13 cellular contexts compared by ENCODE assay signal in the genomic region with DNA sequence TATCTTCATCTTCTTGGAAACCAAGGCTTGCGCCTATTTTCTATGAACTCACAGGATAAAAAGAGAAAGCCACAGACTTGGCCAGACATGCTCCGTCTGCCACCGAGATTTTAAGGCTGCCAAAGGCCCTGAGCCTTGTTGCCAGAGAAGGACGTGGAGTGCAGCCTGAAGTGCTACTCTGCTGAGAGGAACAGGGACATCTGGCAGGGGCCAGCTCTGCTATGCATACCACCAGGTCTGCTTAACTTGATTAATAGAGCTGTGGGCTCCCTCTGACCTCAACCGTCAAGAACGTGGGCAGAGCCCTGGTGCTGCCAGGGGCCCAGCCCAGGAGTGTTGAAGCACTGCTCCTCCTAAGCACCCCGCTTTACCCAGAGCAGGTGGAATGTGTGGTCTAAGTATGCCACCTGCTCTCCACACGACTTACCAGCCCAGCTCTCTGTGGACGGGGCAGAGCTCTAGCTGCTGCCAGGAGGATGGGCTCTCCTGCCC. TPM values are rescaled to one million over a fixed set of nuclear protein-coding genes. Genes with fewer than 3 reads are reported as not detected.
DNase-seq lines count a peak whose midpoint lies in the region; ATAC-seq, FAIRE-seq and TF ChIP-seq lines count a peak whose summit lies in the region.
"Had no signal": no experiment of that assay in that cellular context is flagged by ENCODE, and none has a peak within 500 bp of the region (broad histone marks: within the 10 kb centered on the region; RNA-seq: fewer than 3 reads in every experiment).

No MANE protein-coding gene starts in this region.

- peak overlapping the region; percentile 52 to 58 for H3K27ac ChIP-seq in kidney (ENCODE audit: low read depth in 2 of 2, low read length in 2 of 2)

- intact Hi-C loops in kidney (cut with DNase I) = no loop called here

- ATAC-seq in stimulated activated effector memory CD8-positive, alpha-beta T cell treated with anti-CD3 and anti-CD28 coated beads, Interleukin-12 subunit alpha, Interleukin-12 subunit beta, amount 100 ng/mL, for 72 hours = no peak
- no peak for ATAC-seq in effector memory CD8-positive, alpha-beta T cell (replicated peaks)
- ATAC-seq: Panc1 had no signal

- H3K4me1 ChIP-seq in kidney (ENCODE audit: control insufficient read depth in 1 of 2, insufficient read depth in 1 of 2, low read depth in 1 of 2, low read length in 2 of 2) = peaks cover 0 to 15% of the 10 kb centered on the region in 2 donors

- in situ Hi-C loops in astrocyte of the spinal cord (cut with HindIII; ENCODE audit: low sequenced_read_pairs) = no loop called here

- peaks cover 13% of the 10 kb centered on the region for H3K4me1 Mint-ChIP-seq in stimulated activated effector memory CD8-positive, alpha-beta T cell treated with anti-CD3 and anti-CD28 coated beads, Interleukin-12 subunit alpha, Interleukin-12 subunit beta, amount 100 ng/mL, for 72 hours
- peaks cover 3 to 5% of the 10 kb centered on the region in 2 donors for H3K4me1 Mint-ChIP-seq in effector memory CD8-positive, alpha-beta T cell (ENCODE audit: low read depth in 2 of 2)

- no peaks in the 10 kb centered on the region for H3K9me3 Mint-ChIP-seq in stimulated activated effector memory CD8-positive, alpha-beta T cell treated with anti-CD3 and anti-CD28 coated beads, Interleukin-12 subunit alpha, Interleukin-12 subunit beta, amount 100 ng/mL, for 72 hours
- H3K9me3 Mint-ChIP-seq in effector memory CD8-positive, alpha-beta T cell = no peaks in the 10 kb centered on the region
- H3K9me3 Mint-ChIP-seq: CD8-positive, alpha-beta memory T cell had no signal

- peak overlapping the region; percentile 73 for H3K27ac Mint-ChIP-seq in stimulated activated effector memory CD8-positive, alpha-beta T cell treated with anti-CD3 and anti-CD28 coated beads, Interleukin-12 subunit alpha, Interleukin-12 subunit beta, amount 100 ng/mL, for 72 hours
- H3K27ac Mint-ChIP-seq in effector memory CD8-positive, alpha-beta T cell = peak overlapping the region in 1 of 2 donors; percentile 25

- H3K27me3 Mint-ChIP-seq in effector memory CD8-positive, alpha-beta T cell = no peaks in the 10 kb centered on the region
- H3K27me3 Mint-ChIP-seq: CD8-positive, alpha-beta memory T cell had no signal

- FAIRE-seq in kidney (lab: Jason Lieb, UNC) = no peak
- FAIRE-seq: GM12892 had no signal

- H3K9me3 ChIP-seq in kidney (ENCODE audit: control insufficient read depth in 1 of 2, low read length in 2 of 2) = no peaks in the 10 kb centered on the region

- no peak overlapping the region for H3K9ac ChIP-seq in kidney (ENCODE audit: low read length in 2 of 2)

- DNase-seq in LHCN-M2 (ENCODE audit: low read depth) (peak; percentile 17), astrocyte of the spinal cord (ENCODE audit: low read depth, low spot score) (peak; percentile 40), kidney (no peak), OCI-M2 (lab: John Stamatoyannopoulos, UW; ENCODE audit: unreplicated experiment) (no peak), T-helper 9 cell (no peak), NCI-H748 (lab: John Stamatoyannopoulos, UW; ENCODE audit: unreplicated experiment) (no peak)
- no peak for DNase-seq in stimulated activated effector memory CD8-positive, alpha-beta T cell treated with anti-CD3 and anti-CD28 coated beads, Interleukin-12 subunit alpha, Interleukin-12 subunit beta, amount 100 ng/mL, for 72 hours (ENCODE audit: low spot score in 2 of 2)
- DNase-seq in effector memory CD8-positive, alpha-beta T cell = no peak
- DNase-seq: CD8-positive, alpha-beta memory T cell; NCI-H1417 had no signal

- H3K4me3 ChIP-seq in astrocyte of the spinal cord (ENCODE audit: low read depth, low read length) = no peak overlapping the region
- no peak overlapping the region for H3K4me3 ChIP-seq in kidney (ENCODE audit: low read length in 2 of 2)

- no peak overlapping the region for H3K4me3 Mint-ChIP-seq in stimulated activated effector memory CD8-positive, alpha-beta T cell treated with anti-CD3 and anti-CD28 coated beads, Interleukin-12 subunit alpha, Interleukin-12 subunit beta, amount 100 ng/mL, for 72 hours
- no peak overlapping the region for H3K4me3 Mint-ChIP-seq in effector memory CD8-positive, alpha-beta T cell
- H3K4me3 Mint-ChIP-seq: CD8-positive, alpha-beta memory T cell had no signal

- TF ChIP-seq CTCF in astrocyte of the spinal cord (IDR thresholded peaks at IDR 0.05; ENCODE audit: low read depth, low read length) (no peak), kidney (IDR thresholded peaks at IDR 0.05; ENCODE audit: borderline replicate concordance, extremely low read depth, insufficient read depth) (no peak)

- H3K36me3 Mint-ChIP-seq in stimulated activated effector memory CD8-positive, alpha-beta T cell treated with anti-CD3 and anti-CD28 coated beads, Interleukin-12 subunit alpha, Interleukin-12 subunit beta, amount 100 ng/mL, for 72 hours = peaks cover 55% of the 10 kb centered on the region
- H3K36me3 Mint-ChIP-seq in effector memory CD8-positive, alpha-beta T cell (ENCODE audit: insufficient read depth) = peaks cover 53% of the 10 kb centered on the region

- peaks cover 30 to 50% of the 10 kb centered on the region in 2 donors for H3K36me3 ChIP-seq in kidney (ENCODE audit: control insufficient read depth in 1 of 2, insufficient read depth in 2 of 2, low read length in 2 of 2)

RNA-seq across cellular contexts. Expression of a gene that starts 10.5 kb away (rescaled TPM):
- total RNA-seq in LHCN-M2 (2014; rRNA removed) = not detected in 2 replicates
- polyA plus RNA-seq in LHCN-M2 (2012) = not detected
- total RNA-seq in kidney = 0.35 TPM
- polyA plus RNA-seq in kidney (ENCODE audit: insufficient read depth, low read depth, low replicate concordance) = not detected
- total RNA-seq: CD8-positive, alpha-beta memory T cell; HT1080 had no signal
- polyA plus RNA-seq: CD8-positive, alpha-beta memory T cell had no signal

RNA-seq across cellular contexts. Expression of a gene that starts 16.7 kb away (rescaled TPM):
- total RNA-seq in LHCN-M2 (2014; rRNA removed) (67.5 and 78.3 TPM in 2 replicates), kidney (69.0 TPM)
- 81.1 TPM for polyA plus RNA-seq in LHCN-M2 (2012)
- 120 TPM for polyA plus RNA-seq in kidney (ENCODE audit: insufficient read depth, low read depth, low replicate concordance)

RNA-seq across cellular contexts. Expression of a gene that starts 51.7 kb away (rescaled TPM):
- 0.19 TPM in 1 of 2 replicates, not detected in the other for total RNA-seq in LHCN-M2 (2014; rRNA removed)
- polyA plus RNA-seq in LHCN-M2 (2012) = 0.04 TPM
- total RNA-seq in kidney = 246 TPM
- 171 TPM for polyA plus RNA-seq in kidney (ENCODE audit: insufficient read depth, low read depth, low replicate concordance)
- total RNA-seq: CD8-positive, alpha-beta memory T cell had no signal
- polyA plus RNA-seq: CD8-positive, alpha-beta memory T cell had no signal

Comparison
In these comparisons a context has a peak if more than half of its experiments do, and no peak if none do; other contexts are left out.
1. DNase-seq: peak in LHCN-M2 (single experiment) and astrocyte of the spinal cord (single experiment); none in kidney (single experiment), stimulated activated effector memory CD8-positive, alpha-beta T cell treated with anti-CD3 and anti-CD28 coated beads, Interleukin-12 subunit alpha, Interleukin-12 subunit beta, amount 100 ng/mL, for 72 hours (0 of 2), OCI-M2 (single experiment), T-helper 9 cell (single experiment), effector memory CD8-positive, alpha-beta T cell (0 of 3) and NCI-H748 (single experiment).
2. RNA of a gene that starts 51.7 kb away (total RNA-seq): 246 TPM in kidney (single experiment); 0.19 TPM in LHCN-M2; every median in the first group is over 100 times any median in the second.